ENCODE assay signal across 17 cellular contexts in the genomic region with DNA sequence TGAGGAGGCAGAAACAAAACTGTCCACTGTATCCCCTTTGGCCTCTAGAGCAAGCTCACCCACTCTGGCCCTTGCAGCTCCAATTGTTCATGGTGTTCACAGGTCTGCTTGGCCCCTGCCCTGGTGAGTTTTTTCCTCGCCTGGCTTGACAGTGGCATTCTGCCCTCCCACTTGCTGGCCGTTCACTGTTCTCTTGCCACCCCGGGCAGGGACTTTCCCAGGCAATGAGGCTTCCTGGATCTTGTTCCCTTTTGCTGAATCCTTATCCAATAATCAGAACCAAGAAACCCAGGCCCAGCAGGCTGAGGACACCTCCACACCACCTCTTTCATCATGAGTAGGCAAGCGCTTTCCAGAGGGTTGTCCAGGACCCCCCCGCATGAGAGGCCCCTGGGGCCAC. TPM values are rescaled to one million over a fixed set of nuclear protein-coding genes. Genes with fewer than 3 reads are reported as not detected.
DNase-seq lines count a peak whose midpoint lies in the region; ATAC-seq and TF ChIP-seq lines count a peak whose summit lies in the region.
"Had no signal": no experiment of that assay in that cellular context is flagged by ENCODE, and none has a peak within 500 bp of the region (broad histone marks: within the 10 kb centered on the region; RNA-seq: fewer than 3 reads in every experiment).

No MANE protein-coding gene starts in this region.

- H3K4me1 Mint-ChIP-seq in activated CD8-positive, alpha-beta T cell treated with anti-CD3 and anti-CD28 coated beads, Interleukin-2, amount 10 ng/mL, durations not matched to agents 7 days and 5 days (ENCODE audit: low read depth), result no peaks in the 10 kb centered on the region
- H3K4me1 Mint-ChIP-seq in activated CD8-positive, alpha-beta T cell treated with anti-CD3 and anti-CD28 coated beads for 36 hours (ENCODE audit: low read depth), result no peaks in the 10 kb centered on the region
- peaks cover 38% of the 10 kb centered on the region for H3K4me1 Mint-ChIP-seq in HFFc6 (ENCODE audit: low read depth)

- intact Hi-C loops in activated CD8-positive, alpha-beta T cell treated with anti-CD3 and anti-CD28 coated beads for 36 hours (cut with micrococcal nuclease), result no loop called here
- intact Hi-C loops in breast epithelium (cut with DNase I; ENCODE audit: low total_unique reads), result loop anchor here (10.0 kb wide), 1 partner anchor 1622 kb away; no protein-coding TSS in a partner anchor
- intact Hi-C loops in thyroid gland (cut with DNase I), result no loop called here

- no peak for TF ChIP-seq CTCF in activated CD8-positive, alpha-beta T cell treated with anti-CD3 and anti-CD28 coated beads for 36 hours (IDR thresholded peaks at IDR 0.05)
- no peak for TF ChIP-seq CTCF in breast epithelium (IDR thresholded peaks at IDR 0.05)
- no peak for TF ChIP-seq CTCF in thyroid gland (IDR thresholded peaks at IDR 0.05)
- no peak for TF ChIP-seq CTCF in HFFc6 (IDR thresholded peaks at IDR 0.05)

- peaks cover 0 to 6% of the 10 kb centered on the region in 2 donors for H3K9me3 ChIP-seq in breast epithelium
- H3K9me3 ChIP-seq in thyroid gland, result no peaks in the 10 kb centered on the region

- no peak overlapping the region for H3K4me3 Mint-ChIP-seq in activated CD8-positive, alpha-beta T cell treated with anti-CD3 and anti-CD28 coated beads, Interleukin-2, amount 10 ng/mL, durations not matched to agents 7 days and 5 days
- no peak overlapping the region for H3K4me3 Mint-ChIP-seq in activated CD8-positive, alpha-beta T cell treated with anti-CD3 and anti-CD28 coated beads for 36 hours
- H3K4me3 Mint-ChIP-seq in HFFc6, result no peak overlapping the region
- H3K4me3 Mint-ChIP-seq: H9 had no signal

- peaks cover 5% of the 10 kb centered on the region for H3K27me3 Mint-ChIP-seq in activated CD8-positive, alpha-beta T cell treated with anti-CD3 and anti-CD28 coated beads, Interleukin-2, amount 10 ng/mL, durations not matched to agents 7 days and 5 days (ENCODE audit: low read depth)
- H3K27me3 Mint-ChIP-seq in activated CD8-positive, alpha-beta T cell treated with anti-CD3 and anti-CD28 coated beads for 36 hours, result no peaks in the 10 kb centered on the region
- peaks cover 4% of the 10 kb centered on the region for H3K27me3 Mint-ChIP-seq in HFFc6 (ENCODE audit: insufficient read depth)

- POLR2A ChIA-PET in activated CD8-positive, alpha-beta T cell treated with anti-CD3 and anti-CD28 coated beads, Interleukin-2, amount 10 ng/mL, durations not matched to agents 7 days and 5 days (lab: Charles Lee), result no interaction called here
- POLR2A ChIA-PET in activated CD8-positive, alpha-beta T cell treated with anti-CD3 and anti-CD28 coated beads for 36 hours (lab: Charles Lee), result no interaction called here

- ATAC-seq in activated CD8-positive, alpha-beta T cell treated with anti-CD3 and anti-CD28 coated beads, Interleukin-2, amount 10 ng/mL, durations not matched to agents 7 days and 5 days, result no peak
- ATAC-seq in activated CD8-positive, alpha-beta T cell treated with anti-CD3 and anti-CD28 coated beads for 36 hours, result no peak
- ATAC-seq in left lobe of liver, result peak; percentile 12

- no peak overlapping the region for H3K27ac Mint-ChIP-seq in activated CD8-positive, alpha-beta T cell treated with anti-CD3 and anti-CD28 coated beads, Interleukin-2, amount 10 ng/mL, durations not matched to agents 7 days and 5 days
- no peak overlapping the region for H3K27ac Mint-ChIP-seq in activated CD8-positive, alpha-beta T cell treated with anti-CD3 and anti-CD28 coated beads for 36 hours
- H3K27ac Mint-ChIP-seq in HFFc6, result no peak overlapping the region

- 66 to 75% methylated on average over 5 of the region's 5 CpGs for WGBS in thyroid gland, 2 donors

- no peaks in the 10 kb centered on the region for H3K9me3 Mint-ChIP-seq in activated CD8-positive, alpha-beta T cell treated with anti-CD3 and anti-CD28 coated beads, Interleukin-2, amount 10 ng/mL, durations not matched to agents 7 days and 5 days (ENCODE audit: insufficient read depth)
- no peaks in the 10 kb centered on the region for H3K9me3 Mint-ChIP-seq in activated CD8-positive, alpha-beta T cell treated with anti-CD3 and anti-CD28 coated beads for 36 hours
- H3K9me3 Mint-ChIP-seq in HFFc6, result no peaks in the 10 kb centered on the region; the same call in 1 of the 2 replicates
- H3K9me3 Mint-ChIP-seq: H9 had no signal

- H3K27ac ChIP-seq in breast epithelium (peak overlapping the region; percentile 37 to 84), thyroid gland (no peak overlapping the region), caudate nucleus (ENCODE audit: low read depth, low read length) (no peak overlapping the region)
- H3K27ac ChIP-seq: BLaER1 had no signal

- H3K36me3 ChIP-seq in breast epithelium (no peaks in the 10 kb centered on the region), thyroid gland (no peaks in the 10 kb centered on the region)

- no peaks in the 10 kb centered on the region for H3K27me3 ChIP-seq in breast epithelium
- H3K27me3 ChIP-seq in thyroid gland, result no peaks in the 10 kb centered on the region
- H3K27me3 ChIP-seq: BLaER1 had no signal

- H3K36me3 Mint-ChIP-seq in activated CD8-positive, alpha-beta T cell treated with anti-CD3 and anti-CD28 coated beads, Interleukin-2, amount 10 ng/mL, durations not matched to agents 7 days and 5 days (ENCODE audit: low read depth), result no peaks in the 10 kb centered on the region
- H3K36me3 Mint-ChIP-seq in activated CD8-positive, alpha-beta T cell treated with anti-CD3 and anti-CD28 coated beads for 36 hours (ENCODE audit: low read depth), result no peaks in the 10 kb centered on the region
- peaks cover 16% of the 10 kb centered on the region for H3K36me3 Mint-ChIP-seq in HFFc6 (ENCODE audit: low read depth)

- H3K4me1 ChIP-seq in breast epithelium (peaks cover 6 to 13% of the 10 kb centered on the region in 2 donors), thyroid gland (peaks cover 8 to 35% of the 10 kb centered on the region in 2 donors)
- H3K4me1 ChIP-seq: BLaER1 had no signal

- no peak for TF ChIP-seq POLR2A in breast epithelium (IDR thresholded peaks at IDR 0.05)
- no peak for TF ChIP-seq POLR2A in thyroid gland (IDR thresholded peaks at IDR 0.05)

- DNase-seq in activated CD8-positive, alpha-beta T cell treated with anti-CD3 and anti-CD28 coated beads, Interleukin-2, amount 10 ng/mL, durations not matched to agents 7 days and 5 days, result peak; percentile 15
- DNase-seq in activated CD8-positive, alpha-beta T cell treated with anti-CD3 and anti-CD28 coated beads for 36 hours, result no peak
- DNase-seq in breast epithelium (ENCODE audit: low spot score in 2 of 2) (peak in 1 of 2 donors; percentile 31), left lobe of liver (ENCODE audit: low spot score) (peak; percentile 39), thyroid gland (peak; percentile 39 to 53), HFFc6 (no peak), caudate nucleus (lab: John Stamatoyannopoulos, UW) (no peak), epidermal melanocyte (ENCODE audit: insufficient read length, low spot score) (no peak)
- DNase-seq: 8988T, DMS153, EL, NCI-H1436 treated with DMSO at 0.1 percent for 48 hours, NCI-H2081 treated with DMSO at 0.1 percent for 48 hours, NCI-H524 had no signal

- H3K4me3 ChIP-seq in breast epithelium (no peak overlapping the region), thyroid gland (replicated peaks in 1 of 3) (no peak overlapping the region)
- H3K4me3 ChIP-seq: BLaER1 had no signal

- CTCF ChIA-PET in activated CD8-positive, alpha-beta T cell treated with anti-CD3 and anti-CD28 coated beads, Interleukin-2, amount 10 ng/mL, durations not matched to agents 7 days and 5 days (lab: Charles Lee), result no interaction called here
- CTCF ChIA-PET in activated CD8-positive, alpha-beta T cell treated with anti-CD3 and anti-CD28 coated beads for 36 hours (lab: Charles Lee), result interaction anchor here (0.7 kb wide), 1 partner anchor 127 kb away, joined by 3 read pairs; no protein-coding TSS in a partner anchor

RNA-seq across cellular contexts. Expression of a gene that starts 31.2 kb away (rescaled TPM):
- under 1 TPM; 0.34 to 0.42 TPM for total RNA-seq in activated CD8-positive, alpha-beta T cell treated with anti-CD3 and anti-CD28 coated beads, Interleukin-2, amount 10 ng/mL, durations not matched to agents 7 days and 5 days
- total RNA-seq in activated CD8-positive, alpha-beta T cell treated with anti-CD3 and anti-CD28 coated beads for 36 hours, result under 1 TPM; 0.22 to 0.27 TPM
- total RNA-seq in breast epithelium, result 10 to 100 TPM in 2 of 3 donors, 1 to 10 TPM in 1; 4.6 to 11.8 (median 10.4) TPM
- total RNA-seq in left lobe of liver, result 5.7 TPM
- total RNA-seq in thyroid gland, result 10 to 100 TPM in 3 of 4 donors, 1 to 10 TPM in 1; 9.9 to 17.5 (median 15.5) TPM
- 10 to 100 TPM in 4 of 6 experiments, 1 to 10 TPM in 2; 9.4 to 13.6 (median 11.5) TPM for total RNA-seq in HFFc6 (2021; fragmentation: NEBNext Ultra II Directional; extraction: Animal tissue kit (Norgen Biotek cat#: 25700))
- total RNA-seq: OCI-LY7 had no signal

Comparison
In these comparisons a context has a peak if more than half of its experiments do, and no peak if none do; other contexts are left out.
1. DNase-seq: peak in activated CD8-positive, alpha-beta T cell treated with anti-CD3 and anti-CD28 coated beads, Interleukin-2, amount 10 ng/mL, durations not matched to agents 7 days and 5 days (single experiment), left lobe of liver (single experiment) and thyroid gland (2 of 2); none in activated CD8-positive, alpha-beta T cell treated with anti-CD3 and anti-CD28 coated beads for 36 hours (single experiment), HFFc6 (single experiment), caudate nucleus (0 of 61) and epidermal melanocyte (single experiment).
2. H3K27ac ChIP-seq: peak in breast epithelium (2 of 2); none in thyroid gland (0 of 3) and caudate nucleus (single experiment).